ENCODE assay signal across 1 cellular context in genomic region chr10:71374481-71375233, GRCh38.
TF ChIP-seq lines count a peak whose summit lies in the region.

No MANE protein-coding gene starts in this region.

TF ChIP-seq in H1, 55 proteins besides CTCF, POLR2A, EP300 and RAD21:
- TF ChIP-seq POLR2AphosphoS5 (IDR thresholded peaks at IDR 0.05; ENCODE audit: low read depth, low read length) (no peak), TEAD4 (IDR thresholded peaks at IDR 0.05; ENCODE audit: low read depth, low read length) (no peak), SP2 (IDR thresholded peaks at IDR 0.05; ENCODE audit: low read length) (no peak), RBBP5 (IDR thresholded peaks at IDR 0.05; ENCODE audit: borderline replicate concordance, low read depth, low read length) (no peak), TAF1 (IDR thresholded peaks at IDR 0.05; ENCODE audit: low read depth, low read length) (no peak), KDM1A (IDR thresholded peaks at IDR 0.05; ENCODE audit: borderline replicate concordance, low read length) (no peak), TCF12 (IDR thresholded peaks at IDR 0.05; ENCODE audit: low read depth, low read length) (no peak)
TF ChIP-seq in H1: peak in this region for 0.
